ENCODE assay signal across 2 cellular contexts in the genomic region with DNA sequence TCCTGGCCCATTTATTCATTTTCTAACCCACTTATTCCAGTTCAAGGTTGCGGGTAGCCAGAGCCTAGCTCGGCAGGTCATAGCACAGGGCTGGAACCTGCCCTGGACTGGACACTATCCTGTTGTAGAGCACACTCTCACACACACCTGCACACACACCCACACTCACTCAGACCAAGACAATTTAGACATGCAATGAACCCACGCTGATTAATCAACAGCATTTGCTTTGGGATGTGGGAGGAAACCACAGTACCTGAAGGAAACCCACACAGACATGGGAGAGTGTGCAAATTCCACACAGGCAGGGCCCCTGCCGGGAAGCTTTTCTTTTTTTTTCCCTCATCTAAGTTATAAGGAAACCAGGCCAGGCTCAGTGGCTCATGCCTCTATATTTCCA.
TF ChIP-seq lines count a peak whose summit lies in the region.

No MANE protein-coding gene starts in this region.

TF ChIP-seq in GM12891, 5 proteins besides CTCF, POLR2A, EP300 and RAD21 (continued from another document):
- TF ChIP-seq TAF1 (IDR thresholded peaks at IDR 0.05; ENCODE audit: low read depth, low read length), result no peak

TF ChIP-seq in H1, 55 proteins besides CTCF, POLR2A, EP300 and RAD21 (continued from another document):
- TF ChIP-seq, protein P1, sequence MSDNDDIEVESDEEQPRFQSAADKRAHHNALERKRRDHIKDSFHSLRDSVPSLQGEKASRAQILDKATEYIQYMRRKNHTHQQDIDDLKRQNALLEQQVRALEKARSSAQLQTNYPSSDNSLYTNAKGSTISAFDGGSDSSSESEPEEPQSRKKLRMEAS (IDR thresholded peaks at IDR 0.05), result no peak
- TF ChIP-seq SUZ12 (IDR thresholded peaks at IDR 0.05; ENCODE audit: low read length), result no peak
- no peak for TF ChIP-seq SIX5 (IDR thresholded peaks at IDR 0.05; ENCODE audit: low read depth, low read length)
- no peak for TF ChIP-seq SRF (IDR thresholded peaks at IDR 0.05; ENCODE audit: low read depth, low read length)
- no peak for TF ChIP-seq CEBPB (IDR thresholded peaks at IDR 0.05; ENCODE audit: low read depth, low read length)
- no peak for TF ChIP-seq SP1 (IDR thresholded peaks at IDR 0.05; ENCODE audit: low read depth, low read length)
- no peak for TF ChIP-seq JUN (IDR thresholded peaks at IDR 0.05; ENCODE audit: low read depth, low read length)
- TF ChIP-seq MAFK (IDR thresholded peaks at IDR 0.05; ENCODE audit: low read depth, low read length), result no peak
- no peak for TF ChIP-seq TAF1 (IDR thresholded peaks at IDR 0.05; ENCODE audit: low read depth, low read length)
- TF ChIP-seq CBX8 (IDR thresholded peaks at IDR 0.05; ENCODE audit: borderline replicate concordance, low read depth, low read length), result no peak
- no peak for TF ChIP-seq TEAD4 (IDR thresholded peaks at IDR 0.05; ENCODE audit: low read depth, low read length)
- TF ChIP-seq TAF7 (optimal IDR thresholded peaks at IDR 0.05; ENCODE audit: borderline replicate concordance, low read depth, low read length), result no peak
- TF ChIP-seq, protein P2, sequence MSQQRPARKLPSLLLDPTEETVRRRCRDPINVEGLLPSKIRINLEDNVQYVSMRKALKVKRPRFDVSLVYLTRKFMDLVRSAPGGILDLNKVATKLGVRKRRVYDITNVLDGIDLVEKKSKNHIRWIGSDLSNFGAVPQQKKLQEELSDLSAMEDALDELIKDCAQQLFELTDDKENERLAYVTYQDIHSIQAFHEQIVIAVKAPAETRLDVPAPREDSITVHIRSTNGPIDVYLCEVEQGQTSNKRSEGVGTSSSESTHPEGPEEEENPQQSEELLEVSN (IDR thresholded peaks at IDR 0.05), result no peak
- TF ChIP-seq SP4 (IDR thresholded peaks at IDR 0.05; ENCODE audit: low read length), result no peak
- TF ChIP-seq, protein P3, sequence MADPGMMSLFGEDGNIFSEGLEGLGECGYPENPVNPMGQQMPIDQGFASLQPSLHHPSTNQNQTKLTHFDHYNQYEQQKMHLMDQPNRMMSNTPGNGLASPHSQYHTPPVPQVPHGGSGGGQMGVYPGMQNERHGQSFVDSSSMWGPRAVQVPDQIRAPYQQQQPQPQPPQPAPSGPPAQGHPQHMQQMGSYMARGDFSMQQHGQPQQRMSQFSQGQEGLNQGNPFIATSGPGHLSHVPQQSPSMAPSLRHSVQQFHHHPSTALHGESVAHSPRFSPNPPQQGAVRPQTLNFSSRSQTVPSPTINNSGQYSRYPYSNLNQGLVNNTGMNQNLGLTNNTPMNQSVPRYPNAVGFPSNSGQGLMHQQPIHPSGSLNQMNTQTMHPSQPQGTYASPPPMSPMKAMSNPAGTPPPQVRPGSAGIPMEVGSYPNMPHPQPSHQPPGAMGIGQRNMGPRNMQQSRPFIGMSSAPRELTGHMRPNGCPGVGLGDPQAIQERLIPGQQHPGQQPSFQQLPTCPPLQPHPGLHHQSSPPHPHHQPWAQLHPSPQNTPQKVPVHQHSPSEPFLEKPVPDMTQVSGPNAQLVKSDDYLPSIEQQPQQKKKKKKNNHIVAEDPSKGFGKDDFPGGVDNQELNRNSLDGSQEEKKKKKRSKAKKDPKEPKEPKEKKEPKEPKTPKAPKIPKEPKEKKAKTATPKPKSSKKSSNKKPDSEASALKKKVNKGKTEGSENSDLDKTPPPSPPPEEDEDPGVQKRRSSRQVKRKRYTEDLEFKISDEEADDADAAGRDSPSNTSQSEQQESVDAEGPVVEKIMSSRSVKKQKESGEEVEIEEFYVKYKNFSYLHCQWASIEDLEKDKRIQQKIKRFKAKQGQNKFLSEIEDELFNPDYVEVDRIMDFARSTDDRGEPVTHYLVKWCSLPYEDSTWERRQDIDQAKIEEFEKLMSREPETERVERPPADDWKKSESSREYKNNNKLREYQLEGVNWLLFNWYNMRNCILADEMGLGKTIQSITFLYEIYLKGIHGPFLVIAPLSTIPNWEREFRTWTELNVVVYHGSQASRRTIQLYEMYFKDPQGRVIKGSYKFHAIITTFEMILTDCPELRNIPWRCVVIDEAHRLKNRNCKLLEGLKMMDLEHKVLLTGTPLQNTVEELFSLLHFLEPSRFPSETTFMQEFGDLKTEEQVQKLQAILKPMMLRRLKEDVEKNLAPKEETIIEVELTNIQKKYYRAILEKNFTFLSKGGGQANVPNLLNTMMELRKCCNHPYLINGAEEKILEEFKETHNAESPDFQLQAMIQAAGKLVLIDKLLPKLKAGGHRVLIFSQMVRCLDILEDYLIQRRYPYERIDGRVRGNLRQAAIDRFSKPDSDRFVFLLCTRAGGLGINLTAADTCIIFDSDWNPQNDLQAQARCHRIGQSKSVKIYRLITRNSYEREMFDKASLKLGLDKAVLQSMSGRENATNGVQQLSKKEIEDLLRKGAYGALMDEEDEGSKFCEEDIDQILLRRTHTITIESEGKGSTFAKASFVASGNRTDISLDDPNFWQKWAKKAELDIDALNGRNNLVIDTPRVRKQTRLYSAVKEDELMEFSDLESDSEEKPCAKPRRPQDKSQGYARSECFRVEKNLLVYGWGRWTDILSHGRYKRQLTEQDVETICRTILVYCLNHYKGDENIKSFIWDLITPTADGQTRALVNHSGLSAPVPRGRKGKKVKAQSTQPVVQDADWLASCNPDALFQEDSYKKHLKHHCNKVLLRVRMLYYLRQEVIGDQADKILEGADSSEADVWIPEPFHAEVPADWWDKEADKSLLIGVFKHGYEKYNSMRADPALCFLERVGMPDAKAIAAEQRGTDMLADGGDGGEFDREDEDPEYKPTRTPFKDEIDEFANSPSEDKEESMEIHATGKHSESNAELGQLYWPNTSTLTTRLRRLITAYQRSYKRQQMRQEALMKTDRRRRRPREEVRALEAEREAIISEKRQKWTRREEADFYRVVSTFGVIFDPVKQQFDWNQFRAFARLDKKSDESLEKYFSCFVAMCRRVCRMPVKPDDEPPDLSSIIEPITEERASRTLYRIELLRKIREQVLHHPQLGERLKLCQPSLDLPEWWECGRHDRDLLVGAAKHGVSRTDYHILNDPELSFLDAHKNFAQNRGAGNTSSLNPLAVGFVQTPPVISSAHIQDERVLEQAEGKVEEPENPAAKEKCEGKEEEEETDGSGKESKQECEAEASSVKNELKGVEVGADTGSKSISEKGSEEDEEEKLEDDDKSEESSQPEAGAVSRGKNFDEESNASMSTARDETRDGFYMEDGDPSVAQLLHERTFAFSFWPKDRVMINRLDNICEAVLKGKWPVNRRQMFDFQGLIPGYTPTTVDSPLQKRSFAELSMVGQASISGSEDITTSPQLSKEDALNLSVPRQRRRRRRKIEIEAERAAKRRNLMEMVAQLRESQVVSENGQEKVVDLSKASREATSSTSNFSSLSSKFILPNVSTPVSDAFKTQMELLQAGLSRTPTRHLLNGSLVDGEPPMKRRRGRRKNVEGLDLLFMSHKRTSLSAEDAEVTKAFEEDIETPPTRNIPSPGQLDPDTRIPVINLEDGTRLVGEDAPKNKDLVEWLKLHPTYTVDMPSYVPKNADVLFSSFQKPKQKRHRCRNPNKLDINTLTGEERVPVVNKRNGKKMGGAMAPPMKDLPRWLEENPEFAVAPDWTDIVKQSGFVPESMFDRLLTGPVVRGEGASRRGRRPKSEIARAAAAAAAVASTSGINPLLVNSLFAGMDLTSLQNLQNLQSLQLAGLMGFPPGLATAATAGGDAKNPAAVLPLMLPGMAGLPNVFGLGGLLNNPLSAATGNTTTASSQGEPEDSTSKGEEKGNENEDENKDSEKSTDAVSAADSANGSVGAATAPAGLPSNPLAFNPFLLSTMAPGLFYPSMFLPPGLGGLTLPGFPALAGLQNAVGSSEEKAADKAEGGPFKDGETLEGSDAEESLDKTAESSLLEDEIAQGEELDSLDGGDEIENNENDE (IDR thresholded peaks at IDR 0.05; ENCODE audit: insufficient replicate concordance, low read length), result no peak
- no peak for TF ChIP-seq SAP30 (IDR thresholded peaks at IDR 0.05; ENCODE audit: insufficient read depth, insufficient replicate concordance, low read length)
- no peak for TF ChIP-seq BACH1 (IDR thresholded peaks at IDR 0.05; ENCODE audit: low read length)
- TF ChIP-seq KDM5A (IDR thresholded peaks at IDR 0.05; ENCODE audit: low read length), result no peak
- no peak for TF ChIP-seq RFX5 (IDR thresholded peaks at IDR 0.05; ENCODE audit: borderline replicate concordance, low read depth, low read length)
